In the genomic region with DNA sequence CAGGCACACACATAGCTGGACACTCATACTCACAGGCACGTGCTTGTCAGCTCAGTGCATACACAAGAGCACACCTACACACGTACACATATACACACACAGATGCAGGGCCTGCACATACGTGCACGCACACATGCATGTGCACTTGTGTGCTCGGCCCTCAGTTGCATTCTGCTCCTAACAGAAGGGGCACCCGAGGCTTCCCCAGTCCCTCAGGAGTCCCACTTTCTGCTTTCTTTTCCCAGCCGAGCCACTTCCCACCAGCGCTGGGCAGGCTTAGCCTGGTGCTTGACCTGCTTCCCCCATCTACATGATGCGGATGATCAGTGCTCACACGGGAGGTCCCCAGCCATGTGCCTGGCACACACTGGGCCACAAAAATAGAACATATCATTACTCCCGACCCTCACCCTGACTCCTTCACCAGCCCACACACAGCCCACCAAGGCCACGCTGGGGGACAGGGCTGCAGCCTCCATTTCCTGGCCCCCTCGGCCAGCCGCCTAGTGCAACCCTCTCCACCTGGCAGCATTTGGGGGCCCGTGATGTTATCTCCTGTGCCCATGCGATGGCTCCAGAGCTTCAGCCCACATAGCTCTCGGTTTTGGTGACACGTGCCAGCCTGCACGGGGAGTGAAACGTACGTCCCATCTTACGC, we compare ENCODE assay signal across 22 cellular contexts.
"Had no signal": no experiment of that assay in that cellular context is flagged by ENCODE, and none has a peak within 500 bp of the region (broad histone marks: within the 10 kb centered on the region; RNA-seq: fewer than 3 reads in every experiment).

No MANE protein-coding gene starts in this region.

- H3K27me3 ChIP-seq: hepatocyte, upper lobe of left lung had no signal

- H3K4me1 Mint-ChIP-seq: activated naive CD4-positive, alpha-beta T cell treated with anti-CD3 and anti-CD28 coated beads, Interleukin-2, amount 10 ng/mL, durations not matched to agents 7 days and 5 days; immature natural killer cell; nephron had no signal

- H3K9me3 ChIP-seq: left ventricle myocardium inferior, sigmoid colon, thoracic aorta, upper lobe of left lung had no signal

- H3K27me3 Mint-ChIP-seq: dendritic cell treated with granulocyte-macrophage colony-stimulating factor and Interleukin-4, amounts not matched to agents 40 ng/mL and 50 ng/mL, for 4 days had no signal

- H3K9me3 Mint-ChIP-seq: activated T-cell treated with anti-CD3 and anti-CD28 coated beads, Interleukin-2, amount 50 U/mL, for 72 hours; dendritic cell treated with granulocyte-macrophage colony-stimulating factor and Interleukin-4, amounts not matched to agents 40 ng/mL and 50 ng/mL, for 4 days; immature natural killer cell; nephron had no signal

- ATAC-seq: activated T-cell treated with anti-CD3 and anti-CD28 coated beads, Interleukin-2, amount 50 U/mL, for 72 hours; esophagus mucosa; SK-N-SH treated with all-trans-retinoic acid at 6 μM for 48 hours had no signal

- H3K4me3 Mint-ChIP-seq: activated naive CD4-positive, alpha-beta T cell treated with anti-CD3 and anti-CD28 coated beads, Interleukin-2, amount 10 ng/mL, durations not matched to agents 7 days and 5 days; activated T-cell treated with anti-CD3 and anti-CD28 coated beads, Interleukin-2, amount 50 U/mL, for 72 hours; dendritic cell treated with granulocyte-macrophage colony-stimulating factor and Interleukin-4, amounts not matched to agents 40 ng/mL and 50 ng/mL, for 4 days; immature natural killer cell; nephron had no signal

- DNase-seq: activated CD4-positive, alpha-beta T cell treated with anti-CD3 and anti-CD28 coated beads for 1 hour; activated CD4-positive, alpha-beta T cell treated with anti-CD3 and anti-CD28 coated beads, Interleukin-2, amount 50 U/mL, for 1 hour; activated effector memory CD4-positive, alpha-beta T cell treated with Interleukin-2 at 50 U/mL for 16 hours; activated naive CD4-positive, alpha-beta T cell treated with anti-CD3 and anti-CD28 coated beads, Interleukin-2, amount 10 ng/mL, durations not matched to agents 7 days and 5 days; activated T-cell treated with anti-CD3 and anti-CD28 coated beads, Interleukin-2, amount 50 U/mL, for 72 hours; amygdala; effector memory CD4-positive, alpha-beta T cell; glutamatergic neuron; immature natural killer cell; kidney glomerular epithelial cell; left ventricle myocardium inferior; occipital lobe; stimulated activated CD4-positive, alpha-beta T cell treated with anti-CD3 and anti-CD28 coated beads, Interleukin-4, amount 100 ng/mL, for 1 hour; stimulated activated naive CD4-positive, alpha-beta T cell; upper lobe of left lung had no signal

- H3K36me3 Mint-ChIP-seq: activated naive CD4-positive, alpha-beta T cell treated with anti-CD3 and anti-CD28 coated beads, Interleukin-2, amount 10 ng/mL, durations not matched to agents 7 days and 5 days; immature natural killer cell had no signal

- H3K4me1 ChIP-seq: left ventricle myocardium inferior, upper lobe of left lung had no signal

- H3K4me3 ChIP-seq: hepatocyte, left ventricle myocardium inferior, sigmoid colon, thoracic aorta, upper lobe of left lung had no signal

- H3K36me3 ChIP-seq: left ventricle myocardium inferior, sigmoid colon, thoracic aorta, upper lobe of left lung had no signal

- H3K27ac Mint-ChIP-seq: activated naive CD4-positive, alpha-beta T cell treated with anti-CD3 and anti-CD28 coated beads, Interleukin-2, amount 10 ng/mL, durations not matched to agents 7 days and 5 days; activated T-cell treated with anti-CD3 and anti-CD28 coated beads, Interleukin-2, amount 50 U/mL, for 72 hours; dendritic cell treated with granulocyte-macrophage colony-stimulating factor and Interleukin-4, amounts not matched to agents 40 ng/mL and 50 ng/mL, for 4 days; immature natural killer cell; nephron had no signal
